ENCODE assay signal across 10 cellular contexts in the genomic region with DNA sequence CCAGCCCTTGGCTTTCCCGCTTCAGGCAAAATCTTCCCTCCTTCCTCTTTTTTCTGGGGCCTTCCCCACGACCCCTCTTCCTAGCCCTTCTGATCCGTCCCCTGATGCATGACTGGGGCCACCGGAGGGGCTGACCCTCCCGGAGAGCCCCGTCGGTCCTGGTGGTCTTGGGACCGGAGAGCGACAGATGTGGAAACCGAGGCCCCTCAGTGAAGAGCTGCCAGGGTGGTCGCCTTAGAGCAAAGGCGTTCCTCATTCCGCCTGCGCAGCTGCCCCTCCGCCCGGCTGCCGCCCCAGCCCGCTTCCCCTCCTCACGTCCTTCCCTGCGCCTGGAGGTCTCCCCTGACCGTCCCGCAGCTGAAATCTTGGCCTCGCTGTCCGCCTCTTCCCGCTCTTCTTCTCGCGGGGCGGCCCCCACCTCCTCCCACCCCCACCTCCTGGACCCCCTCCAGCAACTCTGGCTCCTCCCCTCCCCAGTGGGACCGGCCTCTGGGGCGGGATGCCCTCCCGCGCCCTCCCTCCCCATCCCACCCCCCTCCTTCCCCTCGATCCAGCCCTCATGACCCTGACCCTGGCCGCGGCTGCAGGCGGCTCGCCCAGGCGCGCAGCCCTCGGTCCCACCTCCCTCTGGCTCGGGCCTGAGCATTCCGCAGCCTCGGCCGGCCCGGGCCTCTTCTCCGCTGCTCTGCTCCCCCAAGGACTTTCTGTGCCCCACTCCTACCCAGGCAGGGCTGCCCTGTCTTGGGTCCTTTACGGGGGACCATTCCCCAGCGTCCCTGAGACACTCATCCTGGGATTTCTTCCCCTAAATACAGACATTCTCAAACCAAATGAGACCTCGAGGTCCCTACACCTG. TPM values are rescaled to one million over a fixed set of nuclear protein-coding genes. Genes with fewer than 3 reads are reported as not detected.
DNase-seq lines count a peak whose midpoint lies in the region; ATAC-seq and TF ChIP-seq lines count a peak whose summit lies in the region.
"Had no signal": no experiment of that assay in that cellular context is flagged by ENCODE, and none has a peak within 500 bp of the region (broad histone marks: within the 10 kb centered on the region; RNA-seq: fewer than 3 reads in every experiment).

A gene (minus strand): TSS at position 367 of the 856 bp plus-strand sequence. CDS start 1,020 bp downstream, outside the sequence.

- peak within 1 kb of the TSS; percentile 25 for H3K4me2 ChIP-seq in fibroblast of lung (ENCODE audit: extremely low read depth, insufficient read depth, low read length)
- H3K4me2 ChIP-seq in MM.1S (ENCODE audit: low read depth, low read length), result no peak within 1 kb of the TSS

- peaks cover 25% of the 10 kb centered on the region for H3K4me1 ChIP-seq in SJCRH30
- peaks cover 8% of the 10 kb centered on the region for H3K4me1 ChIP-seq in fibroblast of lung (ENCODE audit: control insufficient read depth, extremely low read depth, insufficient read depth, low read length)
- H3K4me1 ChIP-seq in mesodermal cell (ENCODE audit: control insufficient read depth, insufficient read depth, low read length, poor library complexity, severe bottlenecking), result peaks cover 17% of the 10 kb centered on the region
- H3K4me1 ChIP-seq in stomach, result peaks cover 22 to 60% (median 48%) of the 10 kb centered on the region in 4 donors
- no peaks in the 10 kb centered on the region for H3K4me1 ChIP-seq in MM.1S (ENCODE audit: low read length)

- no peak for TF ChIP-seq EP300 in stomach (IDR thresholded peaks at IDR 0.05)

- H4K20me1 ChIP-seq in fibroblast of lung (ENCODE audit: control insufficient read depth, extremely low read depth, insufficient read depth, low read length) (no peaks in the 10 kb centered on the region), MM.1S (ENCODE audit: insufficient read depth, low read length) (no peaks in the 10 kb centered on the region)

- intact Hi-C loops in stomach (cut with DNase I; ENCODE audit: low total_unique reads), result no loop called here

- H3K27ac ChIP-seq in SJCRH30 (peak within 1 kb of the TSS; percentile 83), fibroblast of lung (ENCODE audit: insufficient read depth, low read length) (no peak within 1 kb of the TSS), mesodermal cell (ENCODE audit: low read depth, low read length, severe bottlenecking) (no peak within 1 kb of the TSS), stomach (peak within 1 kb of the TSS; percentile 50 to 88 (median 86)), MM.1S (ENCODE audit: low read length) (no peak within 1 kb of the TSS)

- TF ChIP-seq CTCF in fibroblast of lung (conservative IDR thresholded peaks at IDR 0.05 in 1 of 2, IDR thresholded peaks at IDR 0.05 in 1 of 2; ENCODE audit: low read depth in 1 of 2, low read length in 2 of 2) (no peak), stomach (IDR thresholded peaks at IDR 0.05) (no peak), MM.1S (IDR thresholded peaks at IDR 0.05; ENCODE audit: low read length) (no peak)

- TF ChIP-seq POLR2A in stomach (IDR thresholded peaks at IDR 0.05), result no peak

- H3K9me3 ChIP-seq in SJCRH30 (replicated peaks) (peaks cover 15% of the 10 kb centered on the region), fibroblast of lung (ENCODE audit: control insufficient read depth, insufficient read depth, low read depth, low read length) (no peaks in the 10 kb centered on the region), mesodermal cell (ENCODE audit: control insufficient read depth, low read length) (no peaks in the 10 kb centered on the region), stomach (peaks cover 0 to 7% (median 0%) of the 10 kb centered on the region in 4 donors), MM.1S (replicated peaks; ENCODE audit: insufficient read depth, low read length) (no peaks in the 10 kb centered on the region)

- DNase-seq in SJCRH30 (peak; percentile 60 to 72), fibroblast of lung (ENCODE audit: low read depth in 2 of 2) (peak; percentile 25 to 74), stomach (peak; percentile 51), MM.1S (no peak), RKO (ENCODE audit: low spot score) (no peak)
- DNase-seq: activated CD8-positive, alpha-beta memory T cell treated with anti-CD3 and anti-CD28 coated beads, Interleukin-2, amount 50 U/mL, for 48 hours; PC-3 had no signal

- H3K4me3 ChIP-seq in SJCRH30, result peak within 1 kb of the TSS; percentile 79
- H3K4me3 ChIP-seq in fibroblast of lung (replicated peaks in 1 of 4; ENCODE audit: control extremely low read depth in 1 of 4, insufficient read depth in 1 of 4, low read depth in 3 of 4, low read length in 4 of 4), result peak within 1 kb of the TSS in 3 of 4 experiments; percentile 14 to 65 (median 46)
- peak within 1 kb of the TSS; percentile 45 for H3K4me3 ChIP-seq in mesodermal cell (ENCODE audit: extremely low read depth, insufficient read depth, low read length, poor library complexity, severe bottlenecking)
- H3K4me3 ChIP-seq in stomach, result peak within 1 kb of the TSS; percentile 57 to 60 (median 58)
- no peak within 1 kb of the TSS for H3K4me3 ChIP-seq in MM.1S (ENCODE audit: low read length)

- H3K79me2 ChIP-seq in fibroblast of lung (ENCODE audit: control insufficient read depth, insufficient read depth, low read length) (no peaks in the 10 kb centered on the region), MM.1S (ENCODE audit: low read length) (no peaks in the 10 kb centered on the region)

- no peaks in the 10 kb centered on the region for H3K9me2 ChIP-seq in MM.1S (replicated peaks; ENCODE audit: insufficient read depth, low read length)

- H3F3A ChIP-seq in MM.1S (ENCODE audit: insufficient read depth, low read length), result no peaks in the 10 kb centered on the region

- no peak within 1 kb of the TSS for H2AFZ ChIP-seq in fibroblast of lung (ENCODE audit: low read length)
- H2AFZ ChIP-seq in MM.1S (ENCODE audit: low read length), result no peak within 1 kb of the TSS

- H3K27me3 ChIP-seq in SJCRH30 (no peaks in the 10 kb centered on the region), fibroblast of lung (ENCODE audit: control insufficient read depth, insufficient read depth, low read length) (peaks cover 31% of the 10 kb centered on the region), stomach (peaks cover 0 to 24% (median 13%) of the 10 kb centered on the region in 3 donors), MM.1S (replicated peaks; ENCODE audit: insufficient read depth, low read length) (peaks cover 2% of the 10 kb centered on the region; the same call in 1 of the 2 replicates)

- 2 to 3% methylated on average over 29 to 43 of the region's 49 CpGs for WGBS in mesodermal cell (ENCODE audit: insufficient coverage in 2 of 2), 2 experiments
- 10 to 15% (median 12%) methylated on average over 39 to 49 of the region's 49 CpGs for WGBS in stomach, 5 donors

- no peak for ATAC-seq in HG03097 (IDR thresholded peaks at IDR 0.05; ENCODE audit: low FRiP score, unreplicated experiment)
- ATAC-seq in HG03139 (IDR thresholded peaks at IDR 0.05; ENCODE audit: unreplicated experiment), result no peak
- ATAC-seq: PC-3 had no signal

- peak within 1 kb of the TSS; percentile 30 for H3K9ac ChIP-seq in fibroblast of lung (ENCODE audit: insufficient read depth, low read length)
- no peak within 1 kb of the TSS for H3K9ac ChIP-seq in MM.1S (ENCODE audit: low read length)

- no peaks in the 10 kb centered on the region for H3K36me3 ChIP-seq in SJCRH30
- no peaks in the 10 kb centered on the region for H3K36me3 ChIP-seq in fibroblast of lung (ENCODE audit: control insufficient read depth, insufficient read depth, low read length)
- peaks cover 15% of the 10 kb centered on the region for H3K36me3 ChIP-seq in mesodermal cell (ENCODE audit: control insufficient read depth, insufficient read depth, low read length)
- H3K36me3 ChIP-seq in stomach, result peaks cover 0 to 17% (median 14%) of the 10 kb centered on the region in 4 donors
- H3K36me3 ChIP-seq in MM.1S (replicated peaks; ENCODE audit: insufficient read depth, low read length), result no peaks in the 10 kb centered on the region

RNA-seq across cellular contexts. Expression of the gene that starts here (rescaled TPM):
- 68.1 and 89.7 TPM in 2 replicates for total RNA-seq in SJCRH30 (2014; rRNA removed; shearing (Covaris generic))
- total RNA-seq in fibroblast of lung, result 65.6 and 174 TPM in 2 replicates
- polyA plus RNA-seq in fibroblast of lung, result 9.8 and 67.0 TPM in 2 replicates
- polyA plus RNA-seq in fibroblast of lung (2012), result 12.4 and 95.1 TPM in 2 replicates
- polyA minus RNA-seq in fibroblast of lung (ENCODE audit: low replicate concordance), result 6.5 TPM in 1 of 2 replicates, not detected in the other
- polyA plus RNA-seq in mesodermal cell (2013, experiment 1 of 2), result 31.3 TPM
- 25.7 TPM for polyA plus RNA-seq in mesodermal cell (2013, experiment 2 of 2)
- 100 to 1,000 TPM in 1 of 5 donors, 10 to 100 TPM in 4; 33.5 to 244 (median 70.9) TPM for total RNA-seq in stomach
- 100 to 1,000 TPM; 161 to 232 (median 197) TPM for polyA plus RNA-seq in stomach

Comparison
In these comparisons a context has a peak if more than half of its experiments do, and no peak if none do; other contexts are left out.
1. DNase-seq: peak in SJCRH30 (2 of 2), fibroblast of lung (2 of 2) and stomach (single experiment); none in MM.1S (single experiment) and RKO (single experiment).
2. H3K27ac ChIP-seq: peak in SJCRH30 (single experiment) and stomach (5 of 5); none in fibroblast of lung (single experiment), mesodermal cell (single experiment) and MM.1S (single experiment).